Comparison of ENCODE assay signal across 6 cellular contexts in genomic region chr4:184779160-184779559, GRCh38. TPM values are rescaled to one million over a fixed set of nuclear protein-coding genes. Genes with fewer than 3 reads are reported as not detected.
DNase-seq lines count a peak whose midpoint lies in the region; ATAC-seq, FAIRE-seq and TF ChIP-seq lines count a peak whose summit lies in the region.
"Not testable (repeated sequence)": the region's sequence is repeated elsewhere in the genome, so short reads cannot be mapped to it uniquely, and the experiment has no call there.

No MANE protein-coding gene starts in this region.

- not testable (repeated sequence) for TF ChIP-seq POLR2A in K562 (conservative IDR thresholded peaks at IDR 0.05); gastrocnemius medialis (IDR thresholded peaks at IDR 0.05)

- H3K36me3 Mint-ChIP-seq in endothelial cell (ENCODE audit: low read depth, unreplicated experiment): not testable (repeated sequence)
- H3K36me3 Mint-ChIP-seq in stimulated activated naive B cell treated with anti-CD40 and anti-IgM and Interleukin-4, amounts not matched to agents 10 μg/mL and 1 μg/mL and 100 μg/mL, for 72 hours: peaks cover 42 to 72% of the 10 kb centered on the region in 2 donors

- H3K27ac ChIP-seq in OCI-LY7 (ENCODE audit: low read depth, low read length, poor library complexity, severe bottlenecking); K562 (ENCODE audit: extremely low read depth, low read depth, low read length): not testable (repeated sequence)
- peak overlapping the region; percentile 12 to 62 (median 43) for H3K27ac ChIP-seq in gastrocnemius medialis
- H3K27ac ChIP-seq in subcutaneous abdominal adipose tissue (ENCODE audit: low read depth, low read length): peak overlapping the region; percentile 62

- CTCF ChIA-PET in OCI-LY7 (lab: Charles Lee; ENCODE audit: unreplicated experiment); K562 (lab: Yijun Ruan, JAX; ENCODE audit: low intra/inter-chr PET ratio): not testable (repeated sequence)

- not testable (repeated sequence) for FAIRE-seq in K562 (lab: Jason Lieb, UNC)

- H3K4me1 ChIP-seq in OCI-LY7 (ENCODE audit: insufficient read depth, low read length, poor library complexity, severe bottlenecking); K562 (replicated peaks in 1 of 2; ENCODE audit: control insufficient read depth in 2 of 2, insufficient read depth in 2 of 2, low read length in 2 of 2); gastrocnemius medialis: not testable (repeated sequence)
- peaks cover 0 to 33% (median 17%) of the 10 kb centered on the region in 5 donors for H3K4me1 ChIP-seq in subcutaneous abdominal adipose tissue (ENCODE audit: control insufficient read depth in 5 of 5, insufficient read depth in 5 of 5, low read length in 5 of 5)

- POLR2A ChIA-PET in OCI-LY7 (lab: Charles Lee); K562 (lab: Yijun Ruan, JAX): not testable (repeated sequence)

- H3K9me2 ChIP-seq in OCI-LY7 (ENCODE audit: insufficient read depth, low read length): not testable (repeated sequence)

- not testable (repeated sequence) for H4K20me1 ChIP-seq in OCI-LY7 (ENCODE audit: insufficient read depth, low read length); K562 (replicated peaks; ENCODE audit: control insufficient read depth, insufficient read depth, low read length)

- WGBS in K562 (ENCODE audit: insufficient coverage, low coverage, missing lambda C conversion rate): 80% methylated on average over 4 of the region's 4 CpGs

- TF ChIP-seq EP300 in K562 (IDR thresholded peaks at IDR 0.05; ENCODE audit: low read length): not testable (repeated sequence)

- not testable (repeated sequence) for H3K9ac ChIP-seq in K562 (ENCODE audit: insufficient read depth in 1 of 2, low read depth in 2 of 2, low read length in 2 of 2); subcutaneous abdominal adipose tissue (ENCODE audit: low read length in 5 of 5)

- in situ Hi-C loops in K562 (cut with MboI); gastrocnemius medialis (cut with MboI; ENCODE audit: low sequenced_read_pairs in 4 of 4): not testable (repeated sequence)

- not testable (repeated sequence) for H3K4me3 ChIP-seq in OCI-LY7 (ENCODE audit: low read depth, low read length, poor library complexity, severe bottlenecking); K562; gastrocnemius medialis; subcutaneous abdominal adipose tissue (ENCODE audit: low read depth in 1 of 5, low read length in 5 of 5)

- TSS peak; percentile 8 for BruUV-seq in OCI-LY7 (replicated peaks; lab: Mats Ljungman, UMichigan)
- not testable (repeated sequence) for BruUV-seq in K562 (replicated peaks; lab: Mats Ljungman, UMichigan)

- H3K27ac Mint-ChIP-seq in endothelial cell (ENCODE audit: unreplicated experiment): not testable (repeated sequence)
- peak overlapping the region; percentile 42 for H3K27ac Mint-ChIP-seq in stimulated activated naive B cell treated with anti-CD40 and anti-IgM and Interleukin-4, amounts not matched to agents 10 μg/mL and 1 μg/mL and 100 μg/mL, for 72 hours

- not testable (repeated sequence) for ATAC-seq in K562; gastrocnemius medialis; stimulated activated naive B cell treated with anti-CD40 and anti-IgM and Interleukin-4, amounts not matched to agents 10 μg/mL and 1 μg/mL and 100 μg/mL, for 72 hours (replicated peaks)

- TF ChIP-seq CTCF in OCI-LY7 (conservative IDR thresholded peaks at IDR 0.05; ENCODE audit: low read length); K562 (IDR thresholded peaks at IDR 0.05 in 2 of 3, conservative IDR thresholded peaks at IDR 0.05 in 1 of 3; ENCODE audit: insufficient read depth in 2 of 3, low read depth in 1 of 3, low read length in 3 of 3); endothelial cell (IDR thresholded peaks at IDR 0.05; ENCODE audit: unreplicated experiment); gastrocnemius medialis (IDR thresholded peaks at IDR 0.05 in 4 of 5, conservative IDR thresholded peaks at IDR 0.05 in 1 of 5): not testable (repeated sequence)

- H3K79me2 ChIP-seq in OCI-LY7 (ENCODE audit: insufficient read depth, low read depth, low read length); K562 (ENCODE audit: control insufficient read depth, insufficient read depth, low read length): not testable (repeated sequence)

- not testable (repeated sequence) for H3K9me3 Mint-ChIP-seq in endothelial cell (ENCODE audit: unreplicated experiment); stimulated activated naive B cell treated with anti-CD40 and anti-IgM and Interleukin-4, amounts not matched to agents 10 μg/mL and 1 μg/mL and 100 μg/mL, for 72 hours

- H3K9me3 ChIP-seq in OCI-LY7 (ENCODE audit: low read length); K562 (replicated peaks; ENCODE audit: control insufficient read depth, insufficient read depth, low read depth, low read length); gastrocnemius medialis; subcutaneous abdominal adipose tissue (ENCODE audit: control insufficient read depth in 5 of 5, low read length in 5 of 5): not testable (repeated sequence)

- intact Hi-C loops in OCI-LY7 (cut with micrococcal nuclease; ENCODE audit: unreplicated experiment); K562 (cut with micrococcal nuclease); gastrocnemius medialis (cut with DNase I; ENCODE audit: low total_unique reads): not testable (repeated sequence)

- not testable (repeated sequence) for H3K27me3 Mint-ChIP-seq in endothelial cell (ENCODE audit: unreplicated experiment); stimulated activated naive B cell treated with anti-CD40 and anti-IgM and Interleukin-4, amounts not matched to agents 10 μg/mL and 1 μg/mL and 100 μg/mL, for 72 hours

- not testable (repeated sequence) for TF ChIP-seq RAD21 in K562 (CRISPR knock-in tag; conservative IDR thresholded peaks at IDR 0.05 in 1 of 2, IDR thresholded peaks at IDR 0.05 in 1 of 2)

- peak overlapping the region; percentile 47 for H3K4me3 Mint-ChIP-seq in endothelial cell (ENCODE audit: unreplicated experiment)
- H3K4me3 Mint-ChIP-seq in stimulated activated naive B cell treated with anti-CD40 and anti-IgM and Interleukin-4, amounts not matched to agents 10 μg/mL and 1 μg/mL and 100 μg/mL, for 72 hours: not testable (repeated sequence)

- H3K36me3 ChIP-seq in OCI-LY7 (ENCODE audit: insufficient read depth, low read length) (peaks cover 54% of the 10 kb centered on the region), gastrocnemius medialis (peaks cover 0 to 100% of the 10 kb centered on the region in 2 donors), subcutaneous abdominal adipose tissue (ENCODE audit: control insufficient read depth in 5 of 5, insufficient read depth in 5 of 5, low read length in 5 of 5) (peaks cover 29 to 74% (median 51%) of the 10 kb centered on the region in 5 donors)
- not testable (repeated sequence) for H3K36me3 ChIP-seq in K562 (ENCODE audit: control insufficient read depth, insufficient read depth, low read length)

- H2AFZ ChIP-seq in OCI-LY7 (ENCODE audit: low read length); K562 (ENCODE audit: low read depth, low read length): not testable (repeated sequence)

- H3K9me1 ChIP-seq in K562 (ENCODE audit: control insufficient read depth, insufficient read depth, low read length): not testable (repeated sequence)

- not testable (repeated sequence) for H3K4me1 Mint-ChIP-seq in endothelial cell (ENCODE audit: unreplicated experiment)
- peaks cover 18 to 25% of the 10 kb centered on the region in 2 donors for H3K4me1 Mint-ChIP-seq in stimulated activated naive B cell treated with anti-CD40 and anti-IgM and Interleukin-4, amounts not matched to agents 10 μg/mL and 1 μg/mL and 100 μg/mL, for 72 hours

- DNase-seq in OCI-LY7 (ENCODE audit: low spot score); K562 (ENCODE audit: extremely low read depth in 1 of 4, low spot score in 3 of 4); endothelial cell (ENCODE audit: low spot score); gastrocnemius medialis; stimulated activated naive B cell treated with anti-CD40 and anti-IgM and Interleukin-4, amounts not matched to agents 10 μg/mL and 1 μg/mL and 100 μg/mL, for 72 hours: not testable (repeated sequence)

- H3K27me3 ChIP-seq in K562 (ENCODE audit: control insufficient read depth in 2 of 2, insufficient read depth in 2 of 2, low read length in 2 of 2); gastrocnemius medialis; subcutaneous abdominal adipose tissue (ENCODE audit: control insufficient read depth in 5 of 5, insufficient read depth in 4 of 5, low read length in 5 of 5): not testable (repeated sequence)

- H3K4me2 ChIP-seq in OCI-LY7 (ENCODE audit: low read length); K562 (ENCODE audit: insufficient read depth, low read length): not testable (repeated sequence)

RNA-seq across cellular contexts. Expression of gene CENPU, which starts 45.3 kb away (rescaled TPM):
- 83.9 and 85.1 TPM in 2 replicates for total RNA-seq in OCI-LY7 (2014; rRNA removed; shearing (Covaris generic))
- total RNA-seq in OCI-LY7 (2022) (132 and 160 TPM in 2 replicates), K562 (2014; rRNA removed) (44.8 and 65.5 TPM in 2 replicates), K562 (2014; rRNA removed; fragmentation: Illumina TruSeq; extraction: Trizol) (97.0 and 120 TPM in 2 replicates), K562 (2015; rRNA removed; fragmentation: Illumina TruSeq; extraction: Trizol) (80.7 and 85.8 TPM in 2 replicates), K562 (2021) (61.5 and 65.3 TPM in 2 replicates), endothelial cell (ENCODE audit: unreplicated experiment) (13.7 TPM), gastrocnemius medialis (1 to 10 TPM in 2 of 4 donors, under 1 TPM in 1, not detected in 1; 0.75 to 2.7 (median 2.2) TPM)
- total RNA-seq in K562 (2011; cell fraction: chromatin; rRNA removed; ENCODE audit: low replicate concordance): 22.8 and 65.9 TPM in 2 replicates
- total RNA-seq in K562 (2011; cell fraction: nucleolus; rRNA removed): 11.3 and 12.8 TPM in 2 replicates
- 24.1 and 26.8 TPM in 2 replicates for total RNA-seq in K562 (2011; cell fraction: nucleoplasm; rRNA removed)
- polyA plus RNA-seq in K562 (2011; rRNA removed) (85.2 and 98.7 TPM in 2 replicates), K562 (2014; fragmentation: Illumina TruSeq; extraction: Trizol) (83.0 and 95.8 TPM in 2 replicates), K562 (2014; fragmentation: Nextera tagmentation; extraction: Ambion mirVana) (10 to 100 TPM; 39.4 to 53.7 TPM), K562 (2014; rRNA removed) (74.3 and 84.3 TPM in 2 replicates)
- 6.5 and 18.3 TPM in 2 replicates for polyA plus RNA-seq in K562 (2011; cell fraction: cytosol; rRNA removed)
- polyA plus RNA-seq in K562 (2011; cell fraction: nucleus; rRNA removed): 32.3 and 51.0 TPM in 2 replicates
- polyA plus RNA-seq in K562 (2012): 46.9 and 78.6 TPM in 2 replicates
- polyA minus RNA-seq in K562 (2011; rRNA and poly(A)+ RNA removed): 47.8 and 60.0 TPM in 2 replicates
- polyA minus RNA-seq in K562 (2011; cell fraction: cytosol; rRNA and poly(A)+ RNA removed): 18.9 and 22.0 TPM in 2 replicates
- polyA minus RNA-seq in K562 (2011; cell fraction: nucleus; rRNA and poly(A)+ RNA removed): 15.9 and 31.9 TPM in 2 replicates

RNA-seq across cellular contexts. Expression of gene ACSL1, which starts 46.6 kb away (rescaled TPM):
- 20.8 and 24.3 TPM in 2 replicates for total RNA-seq in OCI-LY7 (2014; rRNA removed; shearing (Covaris generic))
- total RNA-seq in OCI-LY7 (2022) (32.0 and 32.9 TPM in 2 replicates), K562 (2014; rRNA removed) (14.0 and 14.3 TPM in 2 replicates), K562 (2014; rRNA removed; fragmentation: Illumina TruSeq; extraction: Trizol) (23.6 and 25.3 TPM in 2 replicates), K562 (2015; rRNA removed; fragmentation: Illumina TruSeq; extraction: Trizol) (15.2 and 15.9 TPM in 2 replicates), K562 (2021) (22.2 and 22.6 TPM in 2 replicates), endothelial cell (ENCODE audit: unreplicated experiment) (4.3 TPM), gastrocnemius medialis (1,000 to 10,000 TPM in 3 of 4 donors, 100 to 1,000 TPM in 1; 591 to 2,181 (median 1,316) TPM)
- 7.8 and 10.5 TPM in 2 replicates for total RNA-seq in K562 (2011; cell fraction: chromatin; rRNA removed; ENCODE audit: low replicate concordance)
- total RNA-seq in K562 (2011; cell fraction: nucleolus; rRNA removed): 3.7 and 4.2 TPM in 2 replicates
- 6.9 and 7.2 TPM in 2 replicates for total RNA-seq in K562 (2011; cell fraction: nucleoplasm; rRNA removed)
- polyA plus RNA-seq in K562 (2011; rRNA removed) (6.7 and 21.8 TPM in 2 replicates), K562 (2014; fragmentation: Illumina TruSeq; extraction: Trizol) (24.1 and 24.4 TPM in 2 replicates), K562 (2014; fragmentation: Nextera tagmentation; extraction: Ambion mirVana) (10 to 100 TPM; 10.2 to 11.3 TPM), K562 (2014; rRNA removed) (15.0 TPM in 2 replicates)
- 2.9 and 11.7 TPM in 2 replicates for polyA plus RNA-seq in K562 (2011; cell fraction: cytosol; rRNA removed)
- 5.2 and 22.6 TPM in 2 replicates for polyA plus RNA-seq in K562 (2011; cell fraction: nucleus; rRNA removed)
- 13.0 and 38.4 TPM in 2 replicates for polyA plus RNA-seq in K562 (2012)
- 9.4 and 28.7 TPM in 2 replicates for polyA minus RNA-seq in K562 (2011; rRNA and poly(A)+ RNA removed)
- 4.5 and 25.5 TPM in 2 replicates for polyA minus RNA-seq in K562 (2011; cell fraction: cytosol; rRNA and poly(A)+ RNA removed)
- 2.6 and 14.3 TPM in 2 replicates for polyA minus RNA-seq in K562 (2011; cell fraction: nucleus; rRNA and poly(A)+ RNA removed)

Comparison
In these comparisons a context has a peak if more than half of its experiments do, and no peak if none do; other contexts are left out.
1. RNA of gene ACSL1, which starts 46.6 kb away (total RNA-seq): 591 to 2,181 TPM in gastrocnemius medialis; 20.8 to 32.9 TPM in OCI-LY7, 3.7 to 25.3 TPM in K562 and 4.3 TPM in endothelial cell (single experiment); every median in the first group is over 10 times any median in the second.